ENCODE assay signal across 27 cellular contexts in genomic region chr2:112633708-112634107, GRCh38. TPM values are rescaled to one million over a fixed set of nuclear protein-coding genes. Genes with fewer than 3 reads are reported as not detected.
DNase-seq lines count a peak whose midpoint lies in the region; ATAC-seq, FAIRE-seq and TF ChIP-seq lines count a peak whose summit lies in the region.
"Had no signal": no experiment of that assay in that cellular context is flagged by ENCODE, and none has a peak within 500 bp of the region (broad histone marks: within the 10 kb centered on the region; RNA-seq: fewer than 3 reads in every experiment).

No MANE protein-coding gene starts in this region.

- H3K27me3 Mint-ChIP-seq in natural killer cell (ENCODE audit: low read depth in 2 of 2) = no peaks in the 10 kb centered on the region
- H3K27me3 Mint-ChIP-seq: memory B cell had no signal

- H3K27me3 ChIP-seq in HepG2 (ENCODE audit: control insufficient read depth in 1 of 2, insufficient read depth in 2 of 2, low read length in 2 of 2) (peaks cover 3 to 53% of the 10 kb centered on the region in 2 experiments), right lobe of liver (no peaks in the 10 kb centered on the region), K562 (ENCODE audit: control insufficient read depth in 2 of 2, insufficient read depth in 2 of 2, low read length in 2 of 2) (no peaks in the 10 kb centered on the region), small intestine (ENCODE audit: control insufficient read depth in 2 of 2, insufficient read depth in 2 of 2, low read length in 2 of 2) (no peaks in the 10 kb centered on the region)
- H3K27me3 ChIP-seq: heart left ventricle, MG63, ovary had no signal

- TF ChIP-seq CTCF in HepG2 (CRISPR knock-in tag; IDR thresholded peaks at IDR 0.05) (no peak), right lobe of liver (IDR thresholded peaks at IDR 0.05) (no peak), K562 (IDR thresholded peaks at IDR 0.05 in 2 of 3, conservative IDR thresholded peaks at IDR 0.05 in 1 of 3; ENCODE audit: insufficient read depth in 2 of 3, low read depth in 1 of 3, low read length in 3 of 3) (no peak), natural killer cell (IDR thresholded peaks at IDR 0.05) (no peak)

- no peak for TF ChIP-seq RAD21 in HepG2 (CRISPR knock-in tag; IDR thresholded peaks at IDR 0.05)
- no peak for TF ChIP-seq RAD21 in K562 (CRISPR knock-in tag; conservative IDR thresholded peaks at IDR 0.05 in 1 of 2, IDR thresholded peaks at IDR 0.05 in 1 of 2)

- H3K4me3 ChIP-seq in HepG2 (replicated peaks in 1 of 3; ENCODE audit: insufficient read depth in 1 of 3, low read depth in 2 of 3, low read length in 3 of 3) = peak overlapping the region in 2 of 3 experiments; percentile 8 to 45; a peak in 3 of 6 replicates
- H3K4me3 ChIP-seq in right lobe of liver = no peak overlapping the region
- H3K4me3 ChIP-seq in K562 = no peak overlapping the region
- no peak overlapping the region for H3K4me3 ChIP-seq in small intestine (ENCODE audit: low read depth in 1 of 2, low read length in 2 of 2)
- H3K4me3 ChIP-seq: heart left ventricle, MG63, ovary, thoracic aorta had no signal

- no peak overlapping the region for H3K27ac ChIP-seq in HepG2 (ENCODE audit: extremely low read length, insufficient read depth, low read length)
- no peak overlapping the region for H3K27ac ChIP-seq in right lobe of liver
- no peak overlapping the region for H3K27ac ChIP-seq in K562 (ENCODE audit: extremely low read depth, low read depth, low read length)
- H3K27ac ChIP-seq in small intestine (ENCODE audit: low read depth in 1 of 2, low read length in 1 of 2) = no peak overlapping the region
- H3K27ac ChIP-seq: heart left ventricle, ovary, thoracic aorta had no signal

- POLR2A ChIA-PET in HepG2 (lab: Yijun Ruan, JAX) = interaction anchor here (0.8 to 8.5 kb wide), 3 partner anchors 11 to 92 kb away, joined by 3 to 94 read pairs (median 6); partner anchors contain the start of gene SLC20A1
- POLR2A ChIA-PET in K562 (lab: Yijun Ruan, JAX) = interaction anchor here (7.5 kb wide), 1 partner anchor 11 kb away, joined by 84 read pairs; the partner anchor contains the start of gene SLC20A1

- in situ Hi-C loops in HepG2 (cut with HindIII; ENCODE audit: extremely low pct_ligation_motif_present, low pct_unique_long_range_greater_than_20kb) (no loop called here), K562 (cut with MboI) (no loop called here)

- TF ChIP-seq POLR2A in HepG2 (IDR thresholded peaks at IDR 0.05; ENCODE audit: insufficient read depth in 1 of 2, low read depth in 2 of 2, low read length in 2 of 2) (no peak), right lobe of liver (IDR thresholded peaks at IDR 0.05) (no peak), K562 (conservative IDR thresholded peaks at IDR 0.05) (no peak)

- H3K4me2 ChIP-seq in HepG2 (ENCODE audit: low read depth, low read length) (peak overlapping the region; percentile 61), K562 (ENCODE audit: insufficient read depth, low read length) (no peak overlapping the region)
- H3K4me2 ChIP-seq: SK-N-SH had no signal

- DNase-seq in HepG2 (ENCODE audit: low spot score) (no peak), right lobe of liver (no peak), K562 (ENCODE audit: extremely low read depth in 1 of 4, low spot score in 3 of 4) (no peak), natural killer cell (no peak), small intestine (no peak), A172 (ENCODE audit: low spot score) (no peak)
- no peak for DNase-seq in NK-92 treated with Interleukin-12 subunit alpha and Interleukin-12 subunit beta, amount 100 ng/mL, for 24 hours (lab: John Stamatoyannopoulos, UW)
- DNase-seq: activated CD4-positive, alpha-beta memory T cell treated with anti-CD3 and anti-CD28 coated beads, Interleukin-2, amount 10 ng/mL, durations not matched to agents 7 days and 5 days; activated naive CD4-positive, alpha-beta T cell treated with anti-CD3 and anti-CD28 coated beads for 36 hours; activated T-cell treated with anti-CD3 and anti-CD28 coated beads, Interleukin-2, amount 50 U/mL, for 1 hour; cerebellar nuclear complex; foreskin fibroblast; heart left ventricle; left colon; MG63; NCI-H1417; NCI-H2081 treated with DMSO at 0.1 percent for 48 hours; NCI-H345; NCI-H774; ovary; SK-N-SH; stimulated activated CD4-positive, alpha-beta T cell treated with anti-CD3 and anti-CD28 coated beads, Interleukin-12 subunit alpha, Interleukin-12 subunit beta, amount 100 ng/mL, for 4 hours; stimulated activated CD4-positive, alpha-beta T cell treated with anti-CD3 and anti-CD28 coated beads, Interleukin-4, amount 100 ng/mL, for 24 hours; stimulated activated naive CD4-positive, alpha-beta T cell treated with Interleukin-2 at 50 U/mL for 16 hours; T-helper 9 cell had no signal

- H3K4me3 Mint-ChIP-seq in natural killer cell = peak overlapping the region; percentile 68
- H3K4me3 Mint-ChIP-seq: activated CD4-positive, alpha-beta memory T cell treated with anti-CD3 and anti-CD28 coated beads, Interleukin-2, amount 10 ng/mL, durations not matched to agents 7 days and 5 days; activated naive CD4-positive, alpha-beta T cell treated with anti-CD3 and anti-CD28 coated beads for 36 hours; memory B cell had no signal

- no peak for FAIRE-seq in HepG2 (lab: Jason Lieb, UNC)
- no peak for FAIRE-seq in K562 (lab: Jason Lieb, UNC)
- no peak for FAIRE-seq in small intestine (lab: Jason Lieb, UNC)

- H3K79me2 ChIP-seq in HepG2 (ENCODE audit: insufficient read depth, low read length) (no peaks in the 10 kb centered on the region), K562 (ENCODE audit: control insufficient read depth, insufficient read depth, low read length) (no peaks in the 10 kb centered on the region)

- no peaks in the 10 kb centered on the region for H3K9me3 ChIP-seq in HepG2 (ENCODE audit: low read length)
- no peaks in the 10 kb centered on the region for H3K9me3 ChIP-seq in right lobe of liver
- H3K9me3 ChIP-seq in K562 (replicated peaks; ENCODE audit: control insufficient read depth, insufficient read depth, low read depth, low read length) = no peaks in the 10 kb centered on the region
- H3K9me3 ChIP-seq in small intestine (ENCODE audit: control insufficient read depth, low read depth) = no peaks in the 10 kb centered on the region
- H3K9me3 ChIP-seq: heart left ventricle, MG63, ovary, SK-N-SH, thoracic aorta had no signal

- no peaks in the 10 kb centered on the region for H3K36me3 ChIP-seq in HepG2 (replicated peaks in 1 of 2; ENCODE audit: control insufficient read depth in 1 of 2, insufficient read depth in 2 of 2, low read length in 2 of 2)
- no peaks in the 10 kb centered on the region for H3K36me3 ChIP-seq in right lobe of liver
- H3K36me3 ChIP-seq in K562 (ENCODE audit: control insufficient read depth, insufficient read depth, low read length) = no peaks in the 10 kb centered on the region
- no peaks in the 10 kb centered on the region for H3K36me3 ChIP-seq in small intestine (ENCODE audit: control insufficient read depth in 2 of 2, insufficient read depth in 2 of 2, low read length in 2 of 2)
- H3K36me3 ChIP-seq: heart left ventricle, MG63, ovary, thoracic aorta had no signal

- H3K9me3 Mint-ChIP-seq in natural killer cell = no peaks in the 10 kb centered on the region
- H3K9me3 Mint-ChIP-seq: activated CD4-positive, alpha-beta memory T cell treated with anti-CD3 and anti-CD28 coated beads, Interleukin-2, amount 10 ng/mL, durations not matched to agents 7 days and 5 days; activated naive CD4-positive, alpha-beta T cell treated with anti-CD3 and anti-CD28 coated beads for 36 hours had no signal

- CTCF ChIA-PET in HepG2 (lab: Yijun Ruan, JAX; ENCODE audit: low intra/inter-chr PET ratio, low total read pairs) = no interaction called here
- CTCF ChIA-PET in K562 (lab: Yijun Ruan, JAX; ENCODE audit: low intra/inter-chr PET ratio) = no interaction called here

- 7% methylated on average over 5 of the region's 5 CpGs for WGBS in HepG2 (ENCODE audit: low lambda C conversion rate)
- 100% methylated on average over 3 of the region's 5 CpGs for WGBS in right lobe of liver (ENCODE audit: insufficient coverage, low coverage, low lambda C conversion rate, missing lambda C conversion rate)
- 52% methylated on average over 5 of the region's 5 CpGs for WGBS in K562 (ENCODE audit: insufficient coverage, low coverage, missing lambda C conversion rate)
- WGBS in small intestine, 3 donors = 84 to 96% (median 94%) methylated on average over 5 of the region's 5 CpGs

- intact Hi-C loops in HepG2 (cut with micrococcal nuclease; ENCODE audit: unreplicated experiment) (no loop called here), right lobe of liver (cut with DNase I) (loop anchor here in 1 of 2 donors (10.0 kb wide), 1 partner anchor 91 kb away; the partner anchor contains the start of gene NT5DC4), K562 (cut with micrococcal nuclease) (no loop called here), natural killer cell (cut with micrococcal nuclease) (loop anchor here (1.0 to 5.0 kb wide), 3 partner anchors 12 to 544 kb away; partner anchors contain the start of gene SLC20A1)

- no peaks in the 10 kb centered on the region for H4K20me1 ChIP-seq in HepG2 (ENCODE audit: insufficient read depth, low read length)
- H4K20me1 ChIP-seq in K562 (replicated peaks; ENCODE audit: control insufficient read depth, insufficient read depth, low read length) = no peaks in the 10 kb centered on the region

- peaks cover 84 to 85% of the 10 kb centered on the region in 2 donors for H3K4me1 Mint-ChIP-seq in natural killer cell

- H3K9ac ChIP-seq in HepG2 (ENCODE audit: insufficient read depth, low read depth, low read length) = peak overlapping the region; percentile 2; the same call in 1 of the 2 replicates
- H3K9ac ChIP-seq in K562 (ENCODE audit: insufficient read depth in 1 of 2, low read depth in 2 of 2, low read length in 2 of 2) = no peak overlapping the region; a peak in 1 of 4 replicates
- H3K9ac ChIP-seq: SK-N-SH had no signal

- peak overlapping the region; percentile 60 for H2AFZ ChIP-seq in HepG2 (ENCODE audit: low read length)
- peak overlapping the region; percentile 75 for H2AFZ ChIP-seq in K562 (ENCODE audit: low read depth, low read length)

- H3K27ac Mint-ChIP-seq in natural killer cell = peak overlapping the region; percentile 96
- H3K27ac Mint-ChIP-seq: activated naive CD4-positive, alpha-beta T cell treated with anti-CD3 and anti-CD28 coated beads for 36 hours; memory B cell had no signal

- TF ChIP-seq EP300 in HepG2 (IDR thresholded peaks at IDR 0.05; ENCODE audit: low read depth in 2 of 2, low read length in 2 of 2) (no peak), HepG2 (CRISPR knock-in tag; IDR thresholded peaks at IDR 0.05; ENCODE audit: borderline replicate concordance) (no peak), K562 (IDR thresholded peaks at IDR 0.05; ENCODE audit: low read length) (no peak)

- BruUV-seq in HepG2 (replicated peaks; lab: Mats Ljungman, UMichigan) (no TSS peak), K562 (replicated peaks; lab: Mats Ljungman, UMichigan) (no TSS peak)

- no peaks in the 10 kb centered on the region for H3K9me1 ChIP-seq in K562 (ENCODE audit: control insufficient read depth, insufficient read depth, low read length)

- ATAC-seq in HepG2 = no peak
- no peak for ATAC-seq in right lobe of liver
- no peak for ATAC-seq in K562
- no peak for ATAC-seq in natural killer cell
- ATAC-seq: heart left ventricle, left colon had no signal

- no peaks in the 10 kb centered on the region for H3K36me3 Mint-ChIP-seq in natural killer cell

- H3K4me1 ChIP-seq in HepG2 (ENCODE audit: insufficient read depth, low read length) (peaks cover 77% of the 10 kb centered on the region), right lobe of liver (peaks cover 0 to 10% (median 0%) of the 10 kb centered on the region in 4 donors), K562 (replicated peaks in 1 of 2; ENCODE audit: control insufficient read depth in 2 of 2, insufficient read depth in 2 of 2, low read length in 2 of 2) (peaks cover 12 to 23% of the 10 kb centered on the region in 2 experiments), small intestine (ENCODE audit: control insufficient read depth in 2 of 2, insufficient read depth in 1 of 2, low read depth in 1 of 2, low read length in 1 of 2) (peaks cover 0 to 3% of the 10 kb centered on the region in 2 donors)

RNA-seq across cellular contexts. Expression of gene SLC20A1, which starts 12.0 kb away (rescaled TPM):
- total RNA-seq in HepG2 (2016; rRNA removed; fragmentation: Illumina TruSeq; extraction: Trizol) = 60.1 and 85.9 TPM in 2 replicates
- total RNA-seq in HepG2 (2016; cell fraction: cytosol; rRNA removed; fragmentation: Illumina TruSeq; extraction: Trizol; ENCODE audit: low read depth) = 12.7 and 13.6 TPM in 2 replicates
- 58.0 and 89.3 TPM in 2 replicates for total RNA-seq in HepG2 (2016; cell fraction: insoluble cytoplasmic fraction; rRNA removed; fragmentation: Illumina TruSeq; extraction: Trizol)
- 41.9 and 44.0 TPM in 2 replicates for total RNA-seq in HepG2 (2016; cell fraction: membrane; rRNA removed; fragmentation: Illumina TruSeq; extraction: Trizol)
- 130 and 144 TPM in 2 replicates for total RNA-seq in HepG2 (2016; cell fraction: nucleus; rRNA removed; fragmentation: Illumina TruSeq; extraction: Trizol)
- 54.0 and 70.6 TPM in 2 replicates for polyA plus RNA-seq in HepG2 (2011; rRNA removed)
- 47.5 and 83.7 TPM in 2 replicates for polyA plus RNA-seq in HepG2 (2011; cell fraction: cytosol; rRNA removed)
- polyA plus RNA-seq in HepG2 (2011; cell fraction: nucleus; rRNA removed) = 80.6 and 124 TPM in 2 replicates
- 121 and 142 TPM in 2 replicates for polyA plus RNA-seq in HepG2 (2012)
- 7.3 and 8.2 TPM in 2 replicates for polyA plus RNA-seq in HepG2 (2016; cell fraction: cytosol; fragmentation: Illumina TruSeq; extraction: Trizol; ENCODE audit: low read depth)
- 42.8 and 44.4 TPM in 2 replicates for polyA plus RNA-seq in HepG2 (2016; cell fraction: insoluble cytoplasmic fraction; fragmentation: Illumina TruSeq; extraction: Trizol; ENCODE audit: low read depth)
- 21.0 and 21.5 TPM in 2 replicates for polyA plus RNA-seq in HepG2 (2016; cell fraction: membrane; fragmentation: Illumina TruSeq; extraction: Trizol; ENCODE audit: low read depth)
- 155 and 157 TPM in 2 replicates for polyA plus RNA-seq in HepG2 (2016; cell fraction: nucleus; fragmentation: Illumina TruSeq; extraction: Trizol; ENCODE audit: insufficient read depth, low read depth)
- 36.0 and 75.9 TPM in 2 replicates for polyA minus RNA-seq in HepG2 (2011; rRNA and poly(A)+ RNA removed; ENCODE audit: low replicate concordance)
- polyA minus RNA-seq in HepG2 (2011; cell fraction: cytosol; rRNA and poly(A)+ RNA removed) = 63.7 and 90.7 TPM in 2 replicates
- polyA minus RNA-seq in HepG2 (2011; cell fraction: nucleus; rRNA and poly(A)+ RNA removed) = 154 and 209 TPM in 2 replicates
- total RNA-seq in right lobe of liver = 100 to 1,000 TPM in 1 of 6 experiments, 10 to 100 TPM in 5; 14.3 to 103 (median 26.8) TPM
- total RNA-seq in K562 (2011; cell fraction: chromatin; rRNA removed; ENCODE audit: low replicate concordance) = 495 and 804 TPM in 2 replicates
- 263 and 289 TPM in 2 replicates for total RNA-seq in K562 (2011; cell fraction: nucleolus; rRNA removed)
- total RNA-seq in K562 (2011; cell fraction: nucleoplasm; rRNA removed) = 478 and 674 TPM in 2 replicates
- total RNA-seq in K562 (2014; rRNA removed) = 64.7 and 66.0 TPM in 2 replicates
- total RNA-seq in K562 (2014; rRNA removed; fragmentation: Illumina TruSeq; extraction: Trizol) = 95.1 and 111 TPM in 2 replicates
- total RNA-seq in K562 (2015; rRNA removed; fragmentation: Illumina TruSeq; extraction: Trizol) = 66.8 and 68.9 TPM in 2 replicates
- 123 and 136 TPM in 2 replicates for total RNA-seq in K562 (2021)
- polyA plus RNA-seq in K562 (2011; rRNA removed) = 101 and 150 TPM in 2 replicates
- polyA plus RNA-seq in K562 (2011; cell fraction: cytosol; rRNA removed) = 105 and 114 TPM in 2 replicates
- 166 and 277 TPM in 2 replicates for polyA plus RNA-seq in K562 (2011; cell fraction: nucleus; rRNA removed)
- polyA plus RNA-seq in K562 (2012) = 55.6 and 102 TPM in 2 replicates
- polyA plus RNA-seq in K562 (2014; fragmentation: Illumina TruSeq; extraction: Trizol) = 85.8 and 87.8 TPM in 2 replicates
- polyA plus RNA-seq in K562 (2014; fragmentation: Nextera tagmentation; extraction: Ambion mirVana) = 10 to 100 TPM; 53.8 to 56.1 TPM
- polyA plus RNA-seq in K562 (2014; rRNA removed) = 74.7 and 77.3 TPM in 2 replicates
- 151 and 243 TPM in 2 replicates for polyA minus RNA-seq in K562 (2011; rRNA and poly(A)+ RNA removed)
- polyA minus RNA-seq in K562 (2011; cell fraction: cytosol; rRNA and poly(A)+ RNA removed) = 79.2 and 124 TPM in 2 replicates
- polyA minus RNA-seq in K562 (2011; cell fraction: nucleus; rRNA and poly(A)+ RNA removed) = 120 and 135 TPM in 2 replicates
- total RNA-seq in natural killer cell = 100 to 1,000 TPM; 193 to 241 (median 233) TPM
- polyA plus RNA-seq in small intestine = 10 to 100 TPM; 14.8 to 26.7 (median 24.6) TPM
- 112 and 159 TPM in 2 replicates for total RNA-seq in A172 (2014; rRNA removed; shearing (Covaris generic))

RNA-seq across cellular contexts. Expression of gene CHCHD5, which starts 49.3 kb away (rescaled TPM):
- 22.8 and 23.9 TPM in 2 replicates for total RNA-seq in HepG2 (2016; rRNA removed; fragmentation: Illumina TruSeq; extraction: Trizol)
- total RNA-seq in HepG2 (2016; cell fraction: cytosol; rRNA removed; fragmentation: Illumina TruSeq; extraction: Trizol; ENCODE audit: low read depth) = 27.4 and 35.9 TPM in 2 replicates
- total RNA-seq in HepG2 (2016; cell fraction: insoluble cytoplasmic fraction; rRNA removed; fragmentation: Illumina TruSeq; extraction: Trizol) = 21.3 and 24.7 TPM in 2 replicates
- total RNA-seq in HepG2 (2016; cell fraction: membrane; rRNA removed; fragmentation: Illumina TruSeq; extraction: Trizol) = 27.3 and 31.8 TPM in 2 replicates
- total RNA-seq in HepG2 (2016; cell fraction: nucleus; rRNA removed; fragmentation: Illumina TruSeq; extraction: Trizol) = 13.0 and 14.1 TPM in 2 replicates
- 19.0 and 22.7 TPM in 2 replicates for polyA plus RNA-seq in HepG2 (2011; rRNA removed)
- polyA plus RNA-seq in HepG2 (2011; cell fraction: cytosol; rRNA removed) = 20.8 and 43.9 TPM in 2 replicates
- 36.4 and 41.5 TPM in 2 replicates for polyA plus RNA-seq in HepG2 (2011; cell fraction: nucleus; rRNA removed)
- polyA plus RNA-seq in HepG2 (2012) = 27.5 and 32.7 TPM in 2 replicates
- 44.4 and 53.5 TPM in 2 replicates for polyA plus RNA-seq in HepG2 (2016; cell fraction: cytosol; fragmentation: Illumina TruSeq; extraction: Trizol; ENCODE audit: low read depth)
- 36.8 and 37.7 TPM in 2 replicates for polyA plus RNA-seq in HepG2 (2016; cell fraction: insoluble cytoplasmic fraction; fragmentation: Illumina TruSeq; extraction: Trizol; ENCODE audit: low read depth)
- 42.6 and 49.8 TPM in 2 replicates for polyA plus RNA-seq in HepG2 (2016; cell fraction: membrane; fragmentation: Illumina TruSeq; extraction: Trizol; ENCODE audit: low read depth)
- polyA plus RNA-seq in HepG2 (2016; cell fraction: nucleus; fragmentation: Illumina TruSeq; extraction: Trizol; ENCODE audit: insufficient read depth, low read depth) = 30.3 TPM in 2 replicates
- 8.7 and 43.9 TPM in 2 replicates for polyA minus RNA-seq in HepG2 (2011; rRNA and poly(A)+ RNA removed; ENCODE audit: low replicate concordance)
- 12.2 and 12.4 TPM in 2 replicates for polyA minus RNA-seq in HepG2 (2011; cell fraction: cytosol; rRNA and poly(A)+ RNA removed)
- 10.4 and 12.4 TPM in 2 replicates for polyA minus RNA-seq in HepG2 (2011; cell fraction: nucleus; rRNA and poly(A)+ RNA removed)
- 10 to 100 TPM; 15.1 to 29.5 (median 18.7) TPM for total RNA-seq in right lobe of liver
- 7.9 and 16.5 TPM in 2 replicates for total RNA-seq in K562 (2011; cell fraction: chromatin; rRNA removed; ENCODE audit: low replicate concordance)
- 11.1 and 12.7 TPM in 2 replicates for total RNA-seq in K562 (2011; cell fraction: nucleolus; rRNA removed)
- total RNA-seq in K562 (2011; cell fraction: nucleoplasm; rRNA removed) = 13.7 and 16.6 TPM in 2 replicates
- 33.4 and 61.2 TPM in 2 replicates for total RNA-seq in K562 (2014; rRNA removed)
- 5.7 and 7.4 TPM in 2 replicates for total RNA-seq in K562 (2014; rRNA removed; fragmentation: Illumina TruSeq; extraction: Trizol)
- 25.8 and 29.4 TPM in 2 replicates for total RNA-seq in K562 (2015; rRNA removed; fragmentation: Illumina TruSeq; extraction: Trizol)
- 42.9 and 55.3 TPM in 2 replicates for total RNA-seq in K562 (2021)
- 16.4 and 21.9 TPM in 2 replicates for polyA plus RNA-seq in K562 (2011; rRNA removed)
- 36.1 and 82.6 TPM in 2 replicates for polyA plus RNA-seq in K562 (2011; cell fraction: cytosol; rRNA removed)
- 16.0 and 28.0 TPM in 2 replicates for polyA plus RNA-seq in K562 (2011; cell fraction: nucleus; rRNA removed)
- polyA plus RNA-seq in K562 (2012) = 66.1 and 68.6 TPM in 2 replicates
- 21.0 and 45.8 TPM in 2 replicates for polyA plus RNA-seq in K562 (2014; fragmentation: Illumina TruSeq; extraction: Trizol)
- 10 to 100 TPM; 56.0 to 79.3 TPM for polyA plus RNA-seq in K562 (2014; fragmentation: Nextera tagmentation; extraction: Ambion mirVana)
- 42.4 and 61.3 TPM in 2 replicates for polyA plus RNA-seq in K562 (2014; rRNA removed)
- 2.9 and 3.0 TPM in 2 replicates for polyA minus RNA-seq in K562 (2011; rRNA and poly(A)+ RNA removed)
- 8.4 and 11.6 TPM in 2 replicates for polyA minus RNA-seq in K562 (2011; cell fraction: cytosol; rRNA and poly(A)+ RNA removed)
- polyA minus RNA-seq in K562 (2011; cell fraction: nucleus; rRNA and poly(A)+ RNA removed) = 3.5 and 6.0 TPM in 2 replicates
- total RNA-seq in natural killer cell = 10 to 100 TPM; 21.9 to 24.1 (median 22.4) TPM
- polyA plus RNA-seq in small intestine = 10 to 100 TPM; 32.4 to 50.8 (median 45.1) TPM
- 19.9 and 23.5 TPM in 2 replicates for total RNA-seq in A172 (2014; rRNA removed; shearing (Covaris generic))

Comparison
In these comparisons a context has a peak if more than half of its experiments do, and no peak if none do; other contexts are left out.
1. H3K4me3 ChIP-seq: peak in HepG2 (2 of 3); none in right lobe of liver (0 of 3), K562 (single experiment) and small intestine (0 of 2).
2. Of the 241 proteins assayed by ChIP-seq in both HepG2 and K562: peak only in HepG2: ATF1, IRF9 and ZFX; only in K562: none; in both: none; in neither: 238.